9 cellular contexts compared by ENCODE assay signal in the genomic region with DNA sequence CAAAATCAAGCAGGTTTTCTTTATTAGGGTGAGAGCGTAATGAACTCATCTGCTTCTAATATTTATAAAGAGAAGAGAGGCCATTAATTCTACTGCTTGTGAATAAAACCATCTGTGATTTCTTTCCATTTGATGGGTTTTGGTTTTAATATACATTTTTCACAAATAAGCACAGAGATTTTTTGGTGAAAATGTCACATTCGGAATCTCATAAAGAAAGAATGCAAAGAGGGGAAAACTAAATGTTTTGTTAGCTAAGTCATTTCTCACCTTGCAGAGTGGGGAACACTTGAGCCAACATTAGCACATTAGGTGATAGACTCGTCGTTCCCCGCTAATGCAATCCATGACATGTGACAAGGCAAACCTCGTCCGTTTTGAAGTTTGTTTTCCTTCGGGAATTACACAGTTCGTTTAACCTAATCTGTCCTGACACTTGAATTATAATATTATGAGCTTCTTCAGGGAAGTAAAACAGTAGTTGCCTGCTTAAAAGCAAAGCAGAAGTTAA.
DNase-seq lines count a peak whose midpoint lies in the region; ATAC-seq and TF ChIP-seq lines count a peak whose summit lies in the region.
"Had no signal": no experiment of that assay in that cellular context is flagged by ENCODE, and none has a peak within 500 bp of the region (broad histone marks: within the 10 kb centered on the region; RNA-seq: fewer than 3 reads in every experiment).

No MANE protein-coding gene starts in this region.

- H3F3A ChIP-seq in PC-9 (ENCODE audit: insufficient read depth, low read depth): 0 out of 2 replicates have a peak, but pooled peaks cover 5% of the 10 kb centered on the region

- H3K4me2 ChIP-seq in PC-9: peak overlapping the region; percentile 68

- BruUV-seq in PC-9 (replicated peaks; lab: Mats Ljungman, UMichigan): no TSS peak

- ATAC-seq in stimulated activated naive B cell treated with anti-CD40 and anti-IgM and Interleukin-4, amounts not matched to agents 10 μg/mL and 1 μg/mL and 100 μg/mL, for 72 hours (replicated peaks): no peak

- POLR2A ChIA-PET in activated CD4-positive, alpha-beta T cell treated with anti-CD3 and anti-CD28 coated beads, Interleukin-2, amount 10 ng/mL, durations not matched to agents 7 days and 5 days (lab: Charles Lee): interaction anchor here (0.7 kb wide), 1 partner anchor 11 kb away, joined by 3 read pairs; no protein-coding TSS in a partner anchor
- POLR2A ChIA-PET in PC-9 (lab: Charles Lee; ENCODE audit: unreplicated experiment): no interaction called here

- peak overlapping the region; percentile 85 for H3K27ac Mint-ChIP-seq in activated CD4-positive, alpha-beta T cell treated with anti-CD3 and anti-CD28 coated beads, Interleukin-2, amount 10 ng/mL, durations not matched to agents 7 days and 5 days
- H3K27ac Mint-ChIP-seq in stimulated activated naive B cell treated with anti-CD40 and anti-IgM and Interleukin-4, amounts not matched to agents 10 μg/mL and 1 μg/mL and 100 μg/mL, for 72 hours: peak overlapping the region; percentile 92

- no peaks in the 10 kb centered on the region for H3K9me3 Mint-ChIP-seq in activated CD4-positive, alpha-beta T cell treated with anti-CD3 and anti-CD28 coated beads, Interleukin-2, amount 10 ng/mL, durations not matched to agents 7 days and 5 days
- H3K9me3 Mint-ChIP-seq in stimulated activated naive B cell treated with anti-CD40 and anti-IgM and Interleukin-4, amounts not matched to agents 10 μg/mL and 1 μg/mL and 100 μg/mL, for 72 hours: no peaks in the 10 kb centered on the region

- no peaks in the 10 kb centered on the region for H3K4me1 ChIP-seq in PC-9 (replicated peaks; ENCODE audit: insufficient read depth)

- no peak for DNase-seq in activated CD4-positive, alpha-beta T cell treated with anti-CD3 and anti-CD28 coated beads, Interleukin-2, amount 10 ng/mL, durations not matched to agents 7 days and 5 days
- no peak for DNase-seq in activated CD4-positive, alpha-beta T cell treated with anti-CD3 and anti-CD28 coated beads for 48 hours
- DNase-seq in PC-9: no peak
- no peak for DNase-seq in fibroblast of the aortic adventitia (ENCODE audit: low read depth)
- DNase-seq in stimulated activated naive B cell treated with anti-CD40 and anti-IgM and Interleukin-4, amounts not matched to agents 10 μg/mL and 1 μg/mL and 100 μg/mL, for 72 hours: no peak
- no peak for DNase-seq in SHP77 (lab: John Stamatoyannopoulos, UW)
- DNase-seq in GM19240 (ENCODE audit: insufficient read length, low spot score): no peak
- no peak for DNase-seq in central memory CD4-positive, alpha-beta T cell
- DNase-seq: COR-L47 had no signal

- peaks cover 30% of the 10 kb centered on the region for H3K4me1 Mint-ChIP-seq in activated CD4-positive, alpha-beta T cell treated with anti-CD3 and anti-CD28 coated beads, Interleukin-2, amount 10 ng/mL, durations not matched to agents 7 days and 5 days
- H3K4me1 Mint-ChIP-seq in stimulated activated naive B cell treated with anti-CD40 and anti-IgM and Interleukin-4, amounts not matched to agents 10 μg/mL and 1 μg/mL and 100 μg/mL, for 72 hours: peaks cover 18 to 37% of the 10 kb centered on the region in 2 donors

- H3K4me3 ChIP-seq in PC-9 (no peak overlapping the region; the same call in 1 of the 2 replicates), fibroblast of the aortic adventitia (ENCODE audit: low read depth, low read length) (peak overlapping the region; percentile 66)

- intact Hi-C loops in PC-9 (cut with micrococcal nuclease; ENCODE audit: unreplicated experiment): no loop called here

- no peaks in the 10 kb centered on the region for H3K79me2 ChIP-seq in PC-9 (ENCODE audit: low read depth)

- H2AFZ ChIP-seq in PC-9: no peak overlapping the region

- H3K36me3 Mint-ChIP-seq in activated CD4-positive, alpha-beta T cell treated with anti-CD3 and anti-CD28 coated beads, Interleukin-2, amount 10 ng/mL, durations not matched to agents 7 days and 5 days (ENCODE audit: low read depth): no peaks in the 10 kb centered on the region
- H3K36me3 Mint-ChIP-seq in stimulated activated naive B cell treated with anti-CD40 and anti-IgM and Interleukin-4, amounts not matched to agents 10 μg/mL and 1 μg/mL and 100 μg/mL, for 72 hours: no peaks in the 10 kb centered on the region

- H3K9me2 ChIP-seq in PC-9 (ENCODE audit: insufficient read depth): no peaks in the 10 kb centered on the region

- no peaks in the 10 kb centered on the region for H4K20me1 ChIP-seq in PC-9 (ENCODE audit: insufficient read depth)

- CTCF ChIA-PET in activated CD4-positive, alpha-beta T cell treated with anti-CD3 and anti-CD28 coated beads, Interleukin-2, amount 10 ng/mL, durations not matched to agents 7 days and 5 days (lab: Charles Lee): interaction anchor here (0.7 to 1.7 kb wide), 6 partner anchors 15 to 360 kb away, joined by 3 to 6 read pairs (median 3); no protein-coding TSS in a partner anchor
- CTCF ChIA-PET in PC-9 (lab: Charles Lee): interaction anchor here (1.2 kb wide), 1 partner anchor 18 kb away, joined by 4 read pairs; no protein-coding TSS in a partner anchor

- H3K9me3 ChIP-seq in PC-9 (ENCODE audit: insufficient read depth, low read depth): no peaks in the 10 kb centered on the region

- peak overlapping the region; percentile 78 for H3K4me3 Mint-ChIP-seq in activated CD4-positive, alpha-beta T cell treated with anti-CD3 and anti-CD28 coated beads, Interleukin-2, amount 10 ng/mL, durations not matched to agents 7 days and 5 days
- peak overlapping the region; percentile 81 to 87 for H3K4me3 Mint-ChIP-seq in stimulated activated naive B cell treated with anti-CD40 and anti-IgM and Interleukin-4, amounts not matched to agents 10 μg/mL and 1 μg/mL and 100 μg/mL, for 72 hours

- H3K27me3 Mint-ChIP-seq in activated CD4-positive, alpha-beta T cell treated with anti-CD3 and anti-CD28 coated beads, Interleukin-2, amount 10 ng/mL, durations not matched to agents 7 days and 5 days: peaks cover 66% of the 10 kb centered on the region
- peaks cover 20 to 49% of the 10 kb centered on the region in 2 donors for H3K27me3 Mint-ChIP-seq in stimulated activated naive B cell treated with anti-CD40 and anti-IgM and Interleukin-4, amounts not matched to agents 10 μg/mL and 1 μg/mL and 100 μg/mL, for 72 hours

- no peaks in the 10 kb centered on the region for H3K36me3 ChIP-seq in PC-9 (ENCODE audit: low read depth)

- H3K27ac ChIP-seq in PC-9: no peak overlapping the region

- no peak for TF ChIP-seq CTCF in PC-9 (conservative IDR thresholded peaks at IDR 0.05)
- no peak for TF ChIP-seq CTCF in fibroblast of the aortic adventitia (IDR thresholded peaks at IDR 0.05; ENCODE audit: insufficient read depth, low read length)

- peaks cover 64% of the 10 kb centered on the region for H3K27me3 ChIP-seq in PC-9 (ENCODE audit: insufficient read depth, low read depth)
